ENCODE assay signal across 10 cellular contexts in genomic region chr6:105485456-105485855, GRCh38.
DNase-seq lines count a peak whose midpoint lies in the region; ATAC-seq and TF ChIP-seq lines count a peak whose summit lies in the region.
"Had no signal": no experiment of that assay in that cellular context is flagged by ENCODE, and none has a peak within 500 bp of the region (broad histone marks: within the 10 kb centered on the region; RNA-seq: fewer than 3 reads in every experiment).

No MANE protein-coding gene starts in this region.

- H3K27ac ChIP-seq in VCaP: peak overlapping the region; percentile 46; the same call in 1 of the 2 replicates

- no peak for DNase-seq in NCI-H1436 (lab: John Stamatoyannopoulos, UW)
- DNase-seq in OCI-M2 (lab: John Stamatoyannopoulos, UW; ENCODE audit: unreplicated experiment): no peak
- no peak for DNase-seq in activated T-cell treated with anti-CD3 and anti-CD28 coated beads for 4 hours
- DNase-seq: activated effector memory CD4-positive, alpha-beta T cell treated with Interleukin-2 at 50 U/mL for 16 hours; stimulated activated CD4-positive, alpha-beta T cell treated with anti-CD3 and anti-CD28 coated beads, Interleukin-4, amount 100 ng/mL, for 4 hours had no signal

- TF ChIP-seq CTCF in VCaP (conservative IDR thresholded peaks at IDR 0.05): no peak

- peak; percentile 64 for ATAC-seq in GM18498 (IDR thresholded peaks at IDR 0.05; ENCODE audit: unreplicated experiment)
- ATAC-seq in GM21423 (IDR thresholded peaks at IDR 0.05; ENCODE audit: unreplicated experiment): peak; percentile 66
- peak; percentile 46 for ATAC-seq in HG03442 (IDR thresholded peaks at IDR 0.05; ENCODE audit: unreplicated experiment)
- no peak for ATAC-seq in HG03175 (IDR thresholded peaks at IDR 0.05; ENCODE audit: unreplicated experiment)
